In the genomic region with DNA sequence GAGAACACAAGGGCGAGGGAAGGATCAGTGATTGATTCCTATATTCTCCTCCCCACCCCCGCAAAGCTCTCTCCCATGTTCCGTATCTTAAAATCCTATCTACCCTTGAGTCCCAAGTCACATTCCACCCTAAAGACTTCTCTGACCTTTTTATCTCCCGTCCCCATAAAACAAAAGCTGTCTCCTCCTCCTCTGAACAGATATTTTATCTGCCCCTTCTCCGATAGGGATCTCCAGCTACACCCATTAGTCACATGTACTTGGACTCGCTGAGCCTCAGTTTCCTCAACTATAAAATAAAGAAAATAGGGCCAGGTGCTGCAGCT, we compare ENCODE assay signal across 10 cellular contexts. TPM values are rescaled to one million over a fixed set of nuclear protein-coding genes. Genes with fewer than 3 reads are reported as not detected.
DNase-seq lines count a peak whose midpoint lies in the region; ATAC-seq and TF ChIP-seq lines count a peak whose summit lies in the region.
"Had no signal": no experiment of that assay in that cellular context is flagged by ENCODE, and none has a peak within 500 bp of the region (broad histone marks: within the 10 kb centered on the region; RNA-seq: fewer than 3 reads in every experiment).

No MANE protein-coding gene starts in this region.

- intact Hi-C loops in heart right ventricle (cut with DNase I), result loop anchor here in 1 of 10 donors (5.0 kb wide), 1 partner anchor 60 kb away; a partner anchor contains a TSS
- intact Hi-C loops in Right ventricle myocardium inferior (cut with DNase I), result no loop called here
- intact Hi-C loops in dendritic cell treated with granulocyte-macrophage colony-stimulating factor and Interleukin-4, amounts not matched to agents 40 ng/mL and 50 ng/mL, for 4 days (cut with micrococcal nuclease), result no loop called here

- TF ChIP-seq CTCF in heart right ventricle (IDR thresholded peaks at IDR 0.05), result no peak
- TF ChIP-seq CTCF in nephron (IDR thresholded peaks at IDR 0.05; ENCODE audit: unreplicated experiment in 3 of 3), result no peak

- H3K36me3 Mint-ChIP-seq in dendritic cell treated with granulocyte-macrophage colony-stimulating factor and Interleukin-4, amounts not matched to agents 40 ng/mL and 50 ng/mL, for 4 days (ENCODE audit: low read depth), result peaks cover 73% of the 10 kb centered on the region
- H3K36me3 Mint-ChIP-seq in nephron (ENCODE audit: low read depth), result peaks cover 15% of the 10 kb centered on the region

- H3K27me3 ChIP-seq in heart right ventricle, result no peaks in the 10 kb centered on the region

- H3K27ac ChIP-seq in heart right ventricle (peak overlapping the region in 6 of 10 donors; percentile 0 to 68 (median 54)), urinary bladder (ENCODE audit: low read depth) (peak overlapping the region; percentile 27)

- H3K9me3 Mint-ChIP-seq in dendritic cell treated with granulocyte-macrophage colony-stimulating factor and Interleukin-4, amounts not matched to agents 40 ng/mL and 50 ng/mL, for 4 days, result no peaks in the 10 kb centered on the region
- no peaks in the 10 kb centered on the region for H3K9me3 Mint-ChIP-seq in nephron

- peaks cover 57% of the 10 kb centered on the region for H3K4me1 Mint-ChIP-seq in dendritic cell treated with granulocyte-macrophage colony-stimulating factor and Interleukin-4, amounts not matched to agents 40 ng/mL and 50 ng/mL, for 4 days (ENCODE audit: low read depth)
- H3K4me1 Mint-ChIP-seq in nephron, result peaks cover 14% of the 10 kb centered on the region

- peak overlapping the region; percentile 56 for H3K4me3 Mint-ChIP-seq in dendritic cell treated with granulocyte-macrophage colony-stimulating factor and Interleukin-4, amounts not matched to agents 40 ng/mL and 50 ng/mL, for 4 days
- H3K4me3 Mint-ChIP-seq in nephron, result no peak overlapping the region

- H3K4me1 ChIP-seq in heart right ventricle (peaks cover 2 to 62% (median 32%) of the 10 kb centered on the region in 9 donors), urinary bladder (ENCODE audit: insufficient read depth) (peaks cover 5% of the 10 kb centered on the region)

- DNase-seq in heart right ventricle, result no peak
- DNase-seq in Right ventricle myocardium inferior (ENCODE audit: missing footprints), result no peak
- no peak for DNase-seq in stimulated activated CD4-positive, alpha-beta T cell treated with anti-CD3 and anti-CD28 coated beads, Interleukin-4, amount 100 ng/mL, for 4 hours
- no peak for DNase-seq in stimulated activated naive CD4-positive, alpha-beta T cell treated with Interleukin-2 at 50 U/mL for 16 hours (lab: John Stamatoyannopoulos, UW)
- DNase-seq: activated CD4-positive, alpha-beta T cell treated with anti-CD3 and anti-CD28 coated beads, Interleukin-2, amount 50 U/mL, for 48 hours; NCI-H1694 treated with DMSO at 0.1 percent for 48 hours had no signal

- no peaks in the 10 kb centered on the region for H3K27me3 Mint-ChIP-seq in dendritic cell treated with granulocyte-macrophage colony-stimulating factor and Interleukin-4, amounts not matched to agents 40 ng/mL and 50 ng/mL, for 4 days
- no peaks in the 10 kb centered on the region for H3K27me3 Mint-ChIP-seq in nephron (ENCODE audit: low read depth)

- H3K9me3 ChIP-seq in heart right ventricle, result no peaks in the 10 kb centered on the region

- peak overlapping the region; percentile 79 for H3K27ac Mint-ChIP-seq in dendritic cell treated with granulocyte-macrophage colony-stimulating factor and Interleukin-4, amounts not matched to agents 40 ng/mL and 50 ng/mL, for 4 days
- peak overlapping the region; percentile 14 to 64 (median 56) for H3K27ac Mint-ChIP-seq in nephron

- ATAC-seq in heart right ventricle (no peak), Right ventricle myocardium inferior (no peak), HG02852 (IDR thresholded peaks at IDR 0.05; ENCODE audit: unreplicated experiment) (no peak)

- 79 to 80% methylated on average over 6 of the region's 6 CpGs for WGBS in heart right ventricle, 2 donors
- 67% methylated on average over 6 of the region's 6 CpGs for WGBS in urinary bladder

- no peak overlapping the region for H3K4me3 ChIP-seq in heart right ventricle
- H3K4me3 ChIP-seq in urinary bladder (ENCODE audit: low read depth, low read length), result no peak overlapping the region

- H3K36me3 ChIP-seq in heart right ventricle (peaks cover 0 to 44% (median 20%) of the 10 kb centered on the region in 9 donors), urinary bladder (ENCODE audit: insufficient read depth) (no peaks in the 10 kb centered on the region)

RNA-seq across cellular contexts. Expression of a gene that starts 12.8 kb away (rescaled TPM):
- total RNA-seq in heart right ventricle, result 10 to 100 TPM; 32.6 to 52.9 (median 40.6) TPM
- 10 to 100 TPM; 12.2 to 21.7 TPM for polyA plus RNA-seq in heart right ventricle
- 51.7 TPM for total RNA-seq in Right ventricle myocardium inferior
- 43.7 TPM for total RNA-seq in urinary bladder
- 23.4 TPM for polyA plus RNA-seq in urinary bladder

RNA-seq across cellular contexts. Expression of a gene that starts 44.5 kb away (rescaled TPM):
- total RNA-seq in heart right ventricle (10 to 100 TPM; 10.9 to 15.5 (median 12.9) TPM), Right ventricle myocardium inferior (9.8 TPM), urinary bladder (25.6 TPM)
- polyA plus RNA-seq in heart right ventricle (10 to 100 TPM; 12.0 to 28.1 TPM), urinary bladder (16.6 TPM)

RNA-seq across cellular contexts. Expression of a gene that starts 59.6 kb away (rescaled TPM):
- total RNA-seq in heart right ventricle, result 10 to 100 TPM; 13.7 to 28.7 (median 21.6) TPM
- 10 to 100 TPM; 20.9 to 23.2 TPM for polyA plus RNA-seq in heart right ventricle
- total RNA-seq in Right ventricle myocardium inferior, result 24.9 TPM
- 27.5 TPM for total RNA-seq in urinary bladder
- 17.7 TPM for polyA plus RNA-seq in urinary bladder
